In the genomic region with DNA sequence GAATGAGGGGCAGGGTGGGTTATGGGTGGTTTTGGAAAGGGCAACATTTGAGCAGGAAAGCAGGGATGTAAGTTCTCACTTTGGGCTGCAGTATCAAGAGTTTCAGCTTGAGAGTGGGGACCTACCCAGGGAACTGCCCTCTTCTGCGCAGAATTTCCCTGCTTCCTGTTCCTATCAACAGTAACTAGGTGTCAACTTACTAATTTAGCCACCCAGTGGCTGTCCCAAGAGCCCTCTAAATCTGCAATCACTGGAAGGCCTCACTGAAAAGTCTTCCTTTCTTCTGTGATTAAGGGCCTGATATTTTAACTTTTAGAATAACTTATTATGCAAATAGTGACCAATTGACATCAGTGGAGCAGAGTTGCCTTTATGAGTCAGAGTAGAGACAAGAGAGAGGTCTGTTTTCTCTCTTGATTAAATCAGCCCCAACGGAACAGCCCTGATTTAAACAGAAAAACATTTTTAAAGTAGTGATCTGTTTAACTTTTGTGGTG, we compare ENCODE assay signal across 8 cellular contexts.
A peak's percentile ranks its signal among the peaks of the same experiment; 100 is the strongest.
DNase-seq lines count a peak whose midpoint lies in the region; ATAC-seq and TF ChIP-seq lines count a peak whose summit lies in the region.

No MANE protein-coding gene starts in this region.

- no peak overlapping the region for H3K4me3 ChIP-seq in AG10803 (ENCODE audit: low read length)

- TF ChIP-seq CTCF in AG10803 (conservative IDR thresholded peaks at IDR 0.05; ENCODE audit: low read length): no peak

- H3K4me3 Mint-ChIP-seq in T-cell: no peak overlapping the region

- no peaks in the 10 kb centered on the region for H3K36me3 Mint-ChIP-seq in T-cell

- intact Hi-C loops in head of caudate nucleus (cut with DNase I): no loop called here

- POLR2A ChIA-PET in T-cell (lab: Charles Lee): interaction anchor here (0.6 to 1.3 kb wide), 5 partner anchors 9 to 198 kb away, joined by 3 to 4 read pairs (median 3); no protein-coding TSS in a partner anchor

- DNase-seq in AG10803 (ENCODE audit: low read depth) (peak; percentile 75), T-cell (peak in 2 of 34 experiments; percentile 12 to 25), left kidney (ENCODE audit: low read depth, low spot score) (peak; percentile 30), COLO668 (lab: John Stamatoyannopoulos, UW; ENCODE audit: unreplicated experiment) (no peak), head of caudate nucleus (no peak)
- DNase-seq in stimulated activated naive CD4-positive, alpha-beta T cell treated with Interleukin-2 at 50 U/mL for 16 hours (lab: John Stamatoyannopoulos, UW): no peak

- H3K27ac Mint-ChIP-seq in T-cell: peak overlapping the region; percentile 58 to 75

- ATAC-seq in GM18868 (IDR thresholded peaks at IDR 0.05; ENCODE audit: unreplicated experiment): peak; percentile 74
- ATAC-seq in HG03045 (IDR thresholded peaks at IDR 0.05; ENCODE audit: unreplicated experiment): peak; percentile 84
- ATAC-seq in T-cell (replicated peaks in 1 of 4): no peak

- CTCF ChIA-PET in T-cell (lab: Charles Lee): interaction anchor here in 1 of 2 donors (0.9 to 1.7 kb wide), 6 partner anchors 9 to 62 kb away, joined by 3 to 5 read pairs (median 4); no protein-coding TSS in a partner anchor

- H3K27me3 Mint-ChIP-seq in T-cell: no peaks in the 10 kb centered on the region

- H3K4me1 Mint-ChIP-seq in T-cell: peaks cover 55 to 85% (median 83%) of the 10 kb centered on the region in 3 donors

- no peaks in the 10 kb centered on the region for H3K9me3 Mint-ChIP-seq in T-cell

Comparison
In these comparisons a context has a peak if more than half of its experiments do, and no peak if none do; other contexts are left out.
1. DNase-seq: peak in AG10803 (single experiment) and left kidney (single experiment); none in COLO668 (single experiment), stimulated activated naive CD4-positive, alpha-beta T cell treated with Interleukin-2 at 50 U/mL for 16 hours (single experiment) and head of caudate nucleus (0 of 42).
2. ATAC-seq: peak in GM18868 (single experiment) and HG03045 (single experiment); none in T-cell (0 of 4).